ENCODE assay signal across 25 cellular contexts in genomic region chr1:212942679-212943392, GRCh38. TPM values are rescaled to one million over a fixed set of nuclear protein-coding genes. Genes with fewer than 3 reads are reported as not detected.
"Had no signal": no experiment of that assay in that cellular context is flagged by ENCODE, and none has a peak within 500 bp of the region (broad histone marks: within the 10 kb centered on the region; RNA-seq: fewer than 3 reads in every experiment).

No MANE protein-coding gene starts in this region.

- FAIRE-seq: colon, keratinocyte, urothelium cell line had no signal

- H3K36me3 ChIP-seq: lower lobe of right lung, ovary, spleen, thoracic aorta, tibial nerve, upper lobe of left lung had no signal

- ATAC-seq: left ventricle myocardium superior; lower lobe of right lung; naive thymus-derived CD8-positive, alpha-beta T cell; psoas muscle; right cardiac atrium; stimulated activated memory B cell treated with anti-CD40 and anti-IgM and Interleukin-4, amounts not matched to agents 10 μg/mL and 1 μg/mL and 100 μg/mL, for 72 hours had no signal

- H3K36me3 Mint-ChIP-seq: immature natural killer cell; stimulated activated memory B cell treated with anti-CD40 and anti-IgM and Interleukin-4, amounts not matched to agents 10 μg/mL and 1 μg/mL and 100 μg/mL, for 72 hours had no signal

- DNase-seq: dorsolateral prefrontal cortex; effector CD4-positive, alpha-beta T cell; foreskin melanocyte; hypothalamus; immature natural killer cell; left ventricle myocardium superior; lower lobe of right lung; naive thymus-derived CD8-positive, alpha-beta T cell; nephron progenitor cell; nucleus accumbens; ovary; posterior cingulate gyrus; psoas muscle; right cardiac atrium; spleen; stimulated activated CD4-positive, alpha-beta T cell treated with anti-CD3 and anti-CD28 coated beads, Interleukin-4, amount 100 ng/mL, for 4 hours; upper lobe of left lung had no signal

- H3K27ac ChIP-seq: dorsolateral prefrontal cortex, lower lobe of right lung, ovary, psoas muscle, skin epidermis, spleen, thoracic aorta, tibial nerve, upper lobe of left lung had no signal

- H3K4me3 ChIP-seq: dorsolateral prefrontal cortex, lower lobe of right lung, ovary, psoas muscle, skin epidermis, spleen, thoracic aorta, tibial nerve, upper lobe of left lung had no signal

- H3K9me3 Mint-ChIP-seq: stimulated activated memory B cell treated with anti-CD40 and anti-IgM and Interleukin-4, amounts not matched to agents 10 μg/mL and 1 μg/mL and 100 μg/mL, for 72 hours; stimulated activated naive CD8-positive, alpha-beta T cell treated with anti-CD3 and anti-CD28 coated beads, Interleukin-15, Interleukin-2, amounts not matched to agents 100 ng/mL and 50 ng/mL, for 24 hours had no signal

- H3K27me3 ChIP-seq: dorsolateral prefrontal cortex, ovary, spleen, tibial nerve, upper lobe of left lung had no signal

- H3K9me3 ChIP-seq: lower lobe of right lung, thoracic aorta had no signal

- H3K4me3 Mint-ChIP-seq: immature natural killer cell; naive thymus-derived CD8-positive, alpha-beta T cell; nephron progenitor cell; stimulated activated memory B cell treated with anti-CD40 and anti-IgM and Interleukin-4, amounts not matched to agents 10 μg/mL and 1 μg/mL and 100 μg/mL, for 72 hours; stimulated activated naive CD8-positive, alpha-beta T cell treated with anti-CD3 and anti-CD28 coated beads, Interleukin-15, Interleukin-2, amounts not matched to agents 100 ng/mL and 50 ng/mL, for 24 hours had no signal

- H3K4me1 Mint-ChIP-seq: immature natural killer cell, nephron progenitor cell had no signal

- H3K27ac Mint-ChIP-seq: immature natural killer cell; naive thymus-derived CD8-positive, alpha-beta T cell; nephron progenitor cell; stimulated activated naive CD8-positive, alpha-beta T cell treated with anti-CD3 and anti-CD28 coated beads, Interleukin-15, Interleukin-2, amounts not matched to agents 100 ng/mL and 50 ng/mL, for 24 hours had no signal

- H3K4me1 ChIP-seq: lower lobe of right lung, psoas muscle, tibial nerve, upper lobe of left lung had no signal

- H3K27me3 Mint-ChIP-seq: stimulated activated memory B cell treated with anti-CD40 and anti-IgM and Interleukin-4, amounts not matched to agents 10 μg/mL and 1 μg/mL and 100 μg/mL, for 72 hours had no signal

RNA-seq across cellular contexts. Expression of gene VASH2, which starts 7.5 kb away (rescaled TPM):
- total RNA-seq: naive thymus-derived CD8-positive, alpha-beta T cell had no signal
